10 cellular contexts compared by ENCODE assay signal in genomic region chr19:47020992-47021496, GRCh38. TPM values are rescaled to one million over a fixed set of nuclear protein-coding genes. Genes with fewer than 3 reads are reported as not detected.
A peak's percentile ranks its signal among the peaks of the same experiment; 100 is the strongest.
DNase-seq lines count a peak whose midpoint lies in the region; ATAC-seq and TF ChIP-seq lines count a peak whose summit lies in the region.
"Had no signal": no experiment of that assay in that cellular context is flagged by ENCODE, and none has a peak within 500 bp of the region (broad histone marks: within the 10 kb centered on the region; RNA-seq: fewer than 3 reads in every experiment).

No MANE protein-coding gene starts in this region.

- no peak overlapping the region for H3K9ac ChIP-seq in rectal smooth muscle tissue (ENCODE audit: low read length)

- POLR2A ChIA-PET in GM10248 (lab: Yijun Ruan, JAX) = no interaction called here
- POLR2A ChIA-PET in Panc1 (lab: Charles Lee) = no interaction called here

- H3K27me3 ChIP-seq in Panc1 (ENCODE audit: control insufficient read depth, insufficient read depth, low read length) (no peaks in the 10 kb centered on the region), rectal smooth muscle tissue (ENCODE audit: control insufficient read depth, insufficient read depth, low read length) (peaks cover 31% of the 10 kb centered on the region)

- H3K27ac ChIP-seq in Panc1 (ENCODE audit: low read length) = no peak overlapping the region
- H3K27ac ChIP-seq in rectal smooth muscle tissue (ENCODE audit: low read depth, low read length) = no peak overlapping the region
- H3K27ac ChIP-seq: right lobe of liver had no signal

- no peak for TF ChIP-seq CTCF in GM10248 (IDR thresholded peaks at IDR 0.05; ENCODE audit: control extremely low read depth, extremely low read depth, low read depth, missing control alignments)
- TF ChIP-seq CTCF in Panc1 (IDR thresholded peaks at IDR 0.05) = no peak
- TF ChIP-seq CTCF in fibroblast of mammary gland (conservative IDR thresholded peaks at IDR 0.05; ENCODE audit: control insufficient read depth, insufficient read depth, low read depth, low read length) = no peak
- no peak for TF ChIP-seq CTCF in progenitor cell of endocrine pancreas (IDR thresholded peaks at IDR 0.05; ENCODE audit: unreplicated experiment)

- H3K4me3 ChIP-seq in Panc1 (ENCODE audit: low read depth in 2 of 2, low read length in 2 of 2) (peak overlapping the region; percentile 32 to 49), fibroblast of mammary gland (ENCODE audit: control insufficient read depth, low read depth, low read length) (peak overlapping the region; percentile 23), rectal smooth muscle tissue (ENCODE audit: low read length) (peak overlapping the region; percentile 27)
- H3K4me3 ChIP-seq: right lobe of liver had no signal

- peak; percentile 54 for DNase-seq in GM10248 (ENCODE audit: extremely low spot score)
- no peak for DNase-seq in Panc1 (ENCODE audit: low read depth, low spot score)
- no peak for DNase-seq in fibroblast of mammary gland (ENCODE audit: low read depth)
- DNase-seq in progenitor cell of endocrine pancreas (ENCODE audit: low spot score, unreplicated experiment) = no peak
- DNase-seq in RPMI8226 = no peak
- DNase-seq: right lobe of liver had no signal

- H3K4me3 Mint-ChIP-seq in progenitor cell of endocrine pancreas (ENCODE audit: low read depth) = no peak overlapping the region

- CTCF ChIA-PET in GM10248 (lab: Yijun Ruan, JAX) (interaction anchor here (1.3 to 7.0 kb wide), 3 partner anchors 8 to 16 kb away, joined by 5 to 71 read pairs (median 8); no protein-coding TSS in a partner anchor), Panc1 (lab: Charles Lee) (no interaction called here)

- H3K36me3 Mint-ChIP-seq in progenitor cell of endocrine pancreas (ENCODE audit: insufficient read depth) = no peaks in the 10 kb centered on the region

- no peaks in the 10 kb centered on the region for H3K9me3 Mint-ChIP-seq in progenitor cell of endocrine pancreas (ENCODE audit: low read depth)

- no peaks in the 10 kb centered on the region for H3K36me3 ChIP-seq in Panc1 (ENCODE audit: control insufficient read depth, insufficient read depth, low read length)
- H3K36me3 ChIP-seq in rectal smooth muscle tissue (ENCODE audit: control insufficient read depth, insufficient read depth, low read length) = no peaks in the 10 kb centered on the region
- H3K36me3 ChIP-seq: right lobe of liver had no signal

- H3K27me3 Mint-ChIP-seq in progenitor cell of endocrine pancreas = peaks cover 61% of the 10 kb centered on the region

- intact Hi-C loops in Panc1 (cut with micrococcal nuclease; ENCODE audit: unreplicated experiment) = no loop called here

- H3K4me1 ChIP-seq in Panc1 (ENCODE audit: control insufficient read depth, insufficient read depth, low read length) (peaks cover 8% of the 10 kb centered on the region), rectal smooth muscle tissue (ENCODE audit: control insufficient read depth, insufficient read depth, low read length) (no peaks in the 10 kb centered on the region)

- no peaks in the 10 kb centered on the region for H3K9me3 ChIP-seq in Panc1 (ENCODE audit: control insufficient read depth, insufficient read depth, low read depth, low read length)
- H3K9me3 ChIP-seq: right lobe of liver had no signal

- no peak overlapping the region for H3K27ac Mint-ChIP-seq in progenitor cell of endocrine pancreas

- no TSS peak for BruUV-seq in Panc1 (replicated peaks; lab: Mats Ljungman, UMichigan)

- H3K4me1 Mint-ChIP-seq in progenitor cell of endocrine pancreas (ENCODE audit: low read depth) = peaks cover 6% of the 10 kb centered on the region

- in situ Hi-C loops in Panc1 (cut with HindIII; ENCODE audit: low pct_unique_long_range_greater_than_20kb, low sequenced_read_pairs) = no loop called here

- ATAC-seq in Panc1 (peak; percentile 54), HG02642 (IDR thresholded peaks at IDR 0.05; ENCODE audit: poor library complexity, unreplicated experiment) (no peak), GM19452 (IDR thresholded peaks at IDR 0.05; ENCODE audit: unreplicated experiment) (no peak)

RNA-seq across cellular contexts. Expression of gene NPAS1, which starts 1.4 kb away (rescaled TPM):
- total RNA-seq in Panc1 (2021; ENCODE audit: unreplicated experiment) (3.6 TPM), progenitor cell of endocrine pancreas (2.2 and 2.4 TPM in 2 replicates)
- polyA plus RNA-seq in Panc1 (2012; ENCODE audit: insufficient read length) = 3.2 TPM
- total RNA-seq: T-helper 1 cell treated with Interleukin-12 subunit alpha and Interleukin-12 subunit beta and Interleukin-4 antibody, amounts not matched to agents 30 ng/mL and 1 ng/mL, for 36 hours had no signal

RNA-seq across cellular contexts. Expression of gene TMEM160, which starts 27.4 kb away (rescaled TPM):
- total RNA-seq in Panc1 (2021; ENCODE audit: unreplicated experiment) = 41.8 TPM
- polyA plus RNA-seq in Panc1 (2012; ENCODE audit: insufficient read length) = 49.5 TPM
- total RNA-seq in progenitor cell of endocrine pancreas = 33.6 and 35.4 TPM in 2 replicates
